Comparison of ENCODE assay signal across 2 cellular contexts in the genomic region with DNA sequence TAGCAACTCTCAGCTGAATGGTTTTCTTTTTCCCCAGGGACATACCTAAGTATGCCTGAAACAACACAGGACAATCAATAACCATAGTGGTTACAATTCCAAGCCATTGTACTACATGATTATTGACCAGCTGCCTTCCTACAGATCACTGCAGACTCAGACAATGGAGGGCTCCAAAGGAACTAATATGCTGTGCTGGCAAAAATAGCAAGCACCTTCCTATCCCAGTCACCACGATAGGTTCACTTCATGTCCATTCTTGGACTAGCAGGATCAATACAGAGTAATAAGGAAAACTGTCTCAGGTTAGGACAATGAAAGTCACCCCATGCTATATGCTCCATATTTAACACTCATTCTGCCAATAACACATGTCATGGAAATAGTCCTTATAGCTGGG.
TF ChIP-seq lines count a peak whose summit lies in the region.

No MANE protein-coding gene starts in this region.

TF ChIP-seq in HepG2, 621 proteins besides CTCF, POLR2A, EP300 and RAD21 (continues in another document):
- no peak for TF ChIP-seq TBP (CRISPR knock-in tag; IDR thresholded peaks at IDR 0.05)
- TF ChIP-seq, protein P1, sequence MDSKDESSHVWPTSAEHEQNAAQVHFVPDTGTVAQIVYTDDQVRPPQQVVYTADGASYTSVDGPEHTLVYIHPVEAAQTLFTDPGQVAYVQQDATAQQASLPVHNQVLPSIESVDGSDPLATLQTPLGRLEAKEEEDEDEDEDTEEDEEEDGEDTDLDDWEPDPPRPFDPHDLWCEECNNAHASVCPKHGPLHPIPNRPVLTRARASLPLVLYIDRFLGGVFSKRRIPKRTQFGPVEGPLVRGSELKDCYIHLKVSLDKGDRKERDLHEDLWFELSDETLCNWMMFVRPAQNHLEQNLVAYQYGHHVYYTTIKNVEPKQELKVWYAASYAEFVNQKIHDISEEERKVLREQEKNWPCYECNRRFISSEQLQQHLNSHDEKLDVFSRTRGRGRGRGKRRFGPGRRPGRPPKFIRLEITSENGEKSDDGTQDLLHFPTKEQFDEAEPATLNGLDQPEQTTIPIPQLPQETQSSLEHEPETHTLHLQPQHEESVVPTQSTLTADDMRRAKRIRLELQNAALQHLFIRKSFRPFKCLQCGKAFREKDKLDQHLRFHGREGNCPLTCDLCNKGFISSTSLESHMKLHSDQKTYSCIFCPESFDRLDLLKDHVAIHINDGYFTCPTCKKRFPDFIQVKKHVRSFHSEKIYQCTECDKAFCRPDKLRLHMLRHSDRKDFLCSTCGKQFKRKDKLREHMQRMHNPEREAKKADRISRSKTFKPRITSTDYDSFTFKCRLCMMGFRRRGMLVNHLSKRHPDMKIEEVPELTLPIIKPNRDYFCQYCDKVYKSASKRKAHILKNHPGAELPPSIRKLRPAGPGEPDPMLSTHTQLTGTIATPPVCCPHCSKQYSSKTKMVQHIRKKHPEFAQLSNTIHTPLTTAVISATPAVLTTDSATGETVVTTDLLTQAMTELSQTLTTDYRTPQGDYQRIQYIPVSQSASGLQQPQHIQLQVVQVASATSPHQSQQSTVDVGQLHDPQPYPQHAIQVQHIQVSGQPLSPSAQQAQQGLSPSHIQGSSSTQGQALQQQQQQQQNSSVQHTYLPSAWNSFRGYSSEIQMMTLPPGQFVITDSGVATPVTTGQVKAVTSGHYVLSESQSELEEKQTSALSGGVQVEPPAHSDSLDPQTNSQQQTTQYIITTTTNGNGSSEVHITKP (CRISPR knock-in tag; IDR thresholded peaks at IDR 0.05; ENCODE audit: low read depth): no peak
- TF ChIP-seq MAFK (conservative IDR thresholded peaks at IDR 0.05 in 1 of 2, IDR thresholded peaks at IDR 0.05 in 1 of 2; ENCODE audit: low read length in 2 of 2): peak; percentile 80 to 83
- TF ChIP-seq, protein P2, sequence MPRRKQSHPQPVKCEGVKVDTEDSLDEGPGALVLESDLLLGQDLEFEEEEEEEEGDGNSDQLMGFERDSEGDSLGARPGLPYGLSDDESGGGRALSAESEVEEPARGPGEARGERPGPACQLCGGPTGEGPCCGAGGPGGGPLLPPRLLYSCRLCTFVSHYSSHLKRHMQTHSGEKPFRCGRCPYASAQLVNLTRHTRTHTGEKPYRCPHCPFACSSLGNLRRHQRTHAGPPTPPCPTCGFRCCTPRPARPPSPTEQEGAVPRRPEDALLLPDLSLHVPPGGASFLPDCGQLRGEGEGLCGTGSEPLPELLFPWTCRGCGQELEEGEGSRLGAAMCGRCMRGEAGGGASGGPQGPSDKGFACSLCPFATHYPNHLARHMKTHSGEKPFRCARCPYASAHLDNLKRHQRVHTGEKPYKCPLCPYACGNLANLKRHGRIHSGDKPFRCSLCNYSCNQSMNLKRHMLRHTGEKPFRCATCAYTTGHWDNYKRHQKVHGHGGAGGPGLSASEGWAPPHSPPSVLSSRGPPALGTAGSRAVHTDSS (CRISPR knock-in tag; conservative IDR thresholded peaks at IDR 0.05): no peak
- TF ChIP-seq, protein P3, sequence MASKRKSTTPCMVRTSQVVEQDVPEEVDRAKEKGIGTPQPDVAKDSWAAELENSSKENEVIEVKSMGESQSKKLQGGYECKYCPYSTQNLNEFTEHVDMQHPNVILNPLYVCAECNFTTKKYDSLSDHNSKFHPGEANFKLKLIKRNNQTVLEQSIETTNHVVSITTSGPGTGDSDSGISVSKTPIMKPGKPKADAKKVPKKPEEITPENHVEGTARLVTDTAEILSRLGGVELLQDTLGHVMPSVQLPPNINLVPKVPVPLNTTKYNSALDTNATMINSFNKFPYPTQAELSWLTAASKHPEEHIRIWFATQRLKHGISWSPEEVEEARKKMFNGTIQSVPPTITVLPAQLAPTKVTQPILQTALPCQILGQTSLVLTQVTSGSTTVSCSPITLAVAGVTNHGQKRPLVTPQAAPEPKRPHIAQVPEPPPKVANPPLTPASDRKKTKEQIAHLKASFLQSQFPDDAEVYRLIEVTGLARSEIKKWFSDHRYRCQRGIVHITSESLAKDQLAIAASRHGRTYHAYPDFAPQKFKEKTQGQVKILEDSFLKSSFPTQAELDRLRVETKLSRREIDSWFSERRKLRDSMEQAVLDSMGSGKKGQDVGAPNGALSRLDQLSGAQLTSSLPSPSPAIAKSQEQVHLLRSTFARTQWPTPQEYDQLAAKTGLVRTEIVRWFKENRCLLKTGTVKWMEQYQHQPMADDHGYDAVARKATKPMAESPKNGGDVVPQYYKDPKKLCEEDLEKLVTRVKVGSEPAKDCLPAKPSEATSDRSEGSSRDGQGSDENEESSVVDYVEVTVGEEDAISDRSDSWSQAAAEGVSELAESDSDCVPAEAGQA (IDR thresholded peaks at IDR 0.05; ENCODE audit: low read depth): no peak
- TF ChIP-seq, protein P3 (CRISPR knock-in tag; IDR thresholded peaks at IDR 0.05; ENCODE audit: borderline replicate concordance): no peak
- no peak for TF ChIP-seq MTF2 (CRISPR knock-in tag; IDR thresholded peaks at IDR 0.05; ENCODE audit: borderline replicate concordance)
- no peak for TF ChIP-seq ZNF7 (CRISPR knock-in tag; IDR thresholded peaks at IDR 0.05)
- no peak for TF ChIP-seq IKZF1 (IDR thresholded peaks at IDR 0.05)
- TF ChIP-seq MAFF (IDR thresholded peaks at IDR 0.05; ENCODE audit: low read depth, low read length): peak; percentile 63
- TF ChIP-seq, protein P4, sequence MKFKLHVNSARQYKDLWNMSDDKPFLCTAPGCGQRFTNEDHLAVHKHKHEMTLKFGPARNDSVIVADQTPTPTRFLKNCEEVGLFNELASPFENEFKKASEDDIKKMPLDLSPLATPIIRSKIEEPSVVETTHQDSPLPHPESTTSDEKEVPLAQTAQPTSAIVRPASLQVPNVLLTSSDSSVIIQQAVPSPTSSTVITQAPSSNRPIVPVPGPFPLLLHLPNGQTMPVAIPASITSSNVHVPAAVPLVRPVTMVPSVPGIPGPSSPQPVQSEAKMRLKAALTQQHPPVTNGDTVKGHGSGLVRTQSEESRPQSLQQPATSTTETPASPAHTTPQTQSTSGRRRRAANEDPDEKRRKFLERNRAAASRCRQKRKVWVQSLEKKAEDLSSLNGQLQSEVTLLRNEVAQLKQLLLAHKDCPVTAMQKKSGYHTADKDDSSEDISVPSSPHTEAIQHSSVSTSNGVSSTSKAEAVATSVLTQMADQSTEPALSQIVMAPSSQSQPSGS (CRISPR knock-in tag; IDR thresholded peaks at IDR 0.05): no peak
- TF ChIP-seq MBD4 (IDR thresholded peaks at IDR 0.05; ENCODE audit: borderline replicate concordance, low read length): no peak

TF ChIP-seq in K562, 482 proteins besides CTCF, POLR2A, EP300 and RAD21:
- no peak for TF ChIP-seq PHB2 (IDR thresholded peaks at IDR 0.05; ENCODE audit: low read depth)
- no peak for TF ChIP-seq POLR2G (IDR thresholded peaks at IDR 0.05; ENCODE audit: low read depth, low read length)
- no peak for TF ChIP-seq ZNF184 (CRISPR knock-in tag; IDR thresholded peaks at IDR 0.05)
- no peak for TF ChIP-seq DDX20 (tag; IDR thresholded peaks at IDR 0.05; ENCODE audit: low read depth)
- TF ChIP-seq C11orf30 (IDR thresholded peaks at IDR 0.05; ENCODE audit: low read depth): peak; percentile 63; the same call in 1 of the 2 replicates
- peak; percentile 25; the same call in 1 of the 2 replicates for TF ChIP-seq MAFG (tag; conservative IDR thresholded peaks at IDR 0.05)
- TF ChIP-seq ZNF316 (IDR thresholded peaks at IDR 0.05): peak; percentile 80
- TF ChIP-seq MAFK (IDR thresholded peaks at IDR 0.05; ENCODE audit: low read length): 0 out of 2 replicates have a peak, but pooled peaks have one; percentile 17
